27 cellular contexts compared by ENCODE assay signal in genomic region chr1:151391079-151391563, GRCh38. TPM values are rescaled to one million over a fixed set of nuclear protein-coding genes. Genes with fewer than 3 reads are reported as not detected.
DNase-seq lines count a peak whose midpoint lies in the region; ATAC-seq, FAIRE-seq and TF ChIP-seq lines count a peak whose summit lies in the region.
"Had no signal": no experiment of that assay in that cellular context is flagged by ENCODE, and none has a peak within 500 bp of the region (broad histone marks: within the 10 kb centered on the region; RNA-seq: fewer than 3 reads in every experiment).

No MANE protein-coding gene starts in this region.

- no peak for TF ChIP-seq POLR2A in HepG2 (IDR thresholded peaks at IDR 0.05; ENCODE audit: insufficient read depth in 1 of 2, low read depth in 2 of 2, low read length in 2 of 2)
- TF ChIP-seq POLR2A in right lobe of liver (IDR thresholded peaks at IDR 0.05) = no peak
- no peak for TF ChIP-seq POLR2A in suprapubic skin (IDR thresholded peaks at IDR 0.05)

- H3K27me3 ChIP-seq in liver (ENCODE audit: control insufficient read depth in 4 of 4, insufficient read depth in 4 of 4, low read length in 3 of 4) (no peaks in the 10 kb centered on the region), HepG2 (ENCODE audit: control insufficient read depth in 1 of 2, insufficient read depth in 2 of 2, low read length in 2 of 2) (no peaks in the 10 kb centered on the region), right lobe of liver (no peaks in the 10 kb centered on the region), small intestine (ENCODE audit: control insufficient read depth in 2 of 2, insufficient read depth in 2 of 2, low read length in 2 of 2) (no peaks in the 10 kb centered on the region), suprapubic skin (no peaks in the 10 kb centered on the region)
- H3K27me3 ChIP-seq: BE2C; BLaER1 treated with 17β-estradiol and CSF1 and Interleukin-3, amounts not matched to agents 10 nM and 100 nM had no signal

- H3K9ac ChIP-seq in liver (ENCODE audit: low read depth in 1 of 2, low read length in 2 of 2) (no peak overlapping the region), HepG2 (ENCODE audit: insufficient read depth, low read depth, low read length) (no peak overlapping the region)
- H3K9ac ChIP-seq: BLaER1 treated with 17β-estradiol and CSF1 and Interleukin-3, amounts not matched to agents 10 nM and 100 nM had no signal

- intact Hi-C loops in HepG2 (cut with micrococcal nuclease; ENCODE audit: unreplicated experiment) = no loop called here
- intact Hi-C loops in right lobe of liver (cut with DNase I) = no loop called here

- H3K79me2 ChIP-seq in HepG2 (ENCODE audit: insufficient read depth, low read length) = no peaks in the 10 kb centered on the region

- WGBS in liver = 29% methylated on average over 3 of the region's 3 CpGs
- WGBS in HepG2 (ENCODE audit: low lambda C conversion rate) = 5% methylated on average over 3 of the region's 3 CpGs
- WGBS in right lobe of liver (ENCODE audit: insufficient coverage, low coverage, low lambda C conversion rate, missing lambda C conversion rate) = 32% methylated on average over 3 of the region's 3 CpGs
- 30 to 61% (median 36%) methylated on average over 3 of the region's 3 CpGs for WGBS in small intestine, 3 donors
- WGBS in suprapubic skin = 86% methylated on average over 3 of the region's 3 CpGs

- in situ Hi-C loops in HepG2 (cut with HindIII; ENCODE audit: extremely low pct_ligation_motif_present, low pct_unique_long_range_greater_than_20kb) = no loop called here

- CTCF ChIA-PET in HepG2 (lab: Yijun Ruan, JAX; ENCODE audit: low intra/inter-chr PET ratio, low total read pairs) = no interaction called here

- ATAC-seq in HepG2 (no peak), right lobe of liver (peak; percentile 78 to 95 (median 88))
- ATAC-seq: A549 had no signal

- H3K4me3 ChIP-seq in liver (ENCODE audit: low read depth in 1 of 3, low read length in 3 of 3) (no peak overlapping the region), HepG2 (replicated peaks in 1 of 3; ENCODE audit: insufficient read depth in 1 of 3, low read depth in 2 of 3, low read length in 3 of 3) (no peak overlapping the region), right lobe of liver (no peak overlapping the region), small intestine (ENCODE audit: low read depth in 1 of 2, low read length in 2 of 2) (no peak overlapping the region), suprapubic skin (no peak overlapping the region)
- H3K4me3 ChIP-seq: A549; BLaER1 treated with 17β-estradiol and CSF1 and Interleukin-3, amounts not matched to agents 10 nM and 100 nM; HAP-1 had no signal

- no peak overlapping the region for H2AFZ ChIP-seq in HepG2 (ENCODE audit: low read length)

- no peaks in the 10 kb centered on the region for H3K36me3 ChIP-seq in liver (ENCODE audit: control insufficient read depth in 4 of 4, insufficient read depth in 3 of 4, low read depth in 1 of 4, low read length in 3 of 4)
- H3K36me3 ChIP-seq in HepG2 (replicated peaks in 1 of 2; ENCODE audit: control insufficient read depth in 1 of 2, insufficient read depth in 2 of 2, low read length in 2 of 2) = no peaks in the 10 kb centered on the region
- no peaks in the 10 kb centered on the region for H3K36me3 ChIP-seq in right lobe of liver
- H3K36me3 ChIP-seq in small intestine (ENCODE audit: control insufficient read depth in 2 of 2, insufficient read depth in 2 of 2, low read length in 2 of 2) = no peaks in the 10 kb centered on the region
- H3K36me3 ChIP-seq in suprapubic skin = no peaks in the 10 kb centered on the region
- H3K36me3 ChIP-seq: BE2C; BLaER1 treated with 17β-estradiol and CSF1 and Interleukin-3, amounts not matched to agents 10 nM and 100 nM; HAP-1 had no signal

- FAIRE-seq in HepG2 (lab: Jason Lieb, UNC) (no peak), small intestine (lab: Jason Lieb, UNC) (no peak)
- FAIRE-seq: A549, D721Med, GM12891, GM18507, H54 had no signal

- BruUV-seq in HepG2 (replicated peaks; lab: Mats Ljungman, UMichigan) = no TSS peak

- TF ChIP-seq RAD21 in liver (IDR thresholded peaks at IDR 0.05) (peak in 1 of 2 donors; percentile 47), HepG2 (CRISPR knock-in tag; IDR thresholded peaks at IDR 0.05) (no peak)

- no peak for TF ChIP-seq EP300 in HepG2 (IDR thresholded peaks at IDR 0.05; ENCODE audit: low read depth in 2 of 2, low read length in 2 of 2)
- no peak for TF ChIP-seq EP300 in HepG2 (CRISPR knock-in tag; IDR thresholded peaks at IDR 0.05; ENCODE audit: borderline replicate concordance)
- no peak for TF ChIP-seq EP300 in suprapubic skin (IDR thresholded peaks at IDR 0.05)

- POLR2A ChIA-PET in HepG2 (lab: Yijun Ruan, JAX) = no interaction called here

- DNase-seq in HepG2 (ENCODE audit: low spot score) = no peak
- DNase-seq in right lobe of liver = no peak
- DNase-seq in small intestine = peak; percentile 88
- DNase-seq in ureter (ENCODE audit: low spot score) = peak; percentile 3
- DNase-seq in NCI-H1092 treated with DMSO at 0.1 percent for 48 hours (lab: John Stamatoyannopoulos, UW) = no peak
- no peak for DNase-seq in suprapubic skin (ENCODE audit: low spot score in 2 of 2)
- DNase-seq in NCI-H2107 (lab: John Stamatoyannopoulos, UW) = no peak
- DNase-seq: ACHN; AML-193; BE2C; CD4-positive, alpha-beta T cell; CD8-positive, alpha-beta memory T cell; DMS 273 treated with DMSO at 0.1 percent for 48 hours; DMS79; EL; GF-D8; GOT3; HFFc6 had no signal

- H3K27ac ChIP-seq in liver (ENCODE audit: low read depth in 1 of 2, low read length in 2 of 2) (peak overlapping the region in 1 of 2 donors; percentile 3), HepG2 (ENCODE audit: extremely low read length, insufficient read depth, low read length) (no peak overlapping the region), right lobe of liver (peak overlapping the region in 2 of 3 donors; percentile 30 to 45), small intestine (ENCODE audit: low read depth in 1 of 2, low read length in 1 of 2) (peak overlapping the region in 1 of 2 donors; percentile 54), suprapubic skin (no peak overlapping the region)
- H3K27ac ChIP-seq: 22Rv1; A549; BLaER1 treated with 17β-estradiol and CSF1 and Interleukin-3, amounts not matched to agents 10 nM and 100 nM had no signal

- no peaks in the 10 kb centered on the region for H4K20me1 ChIP-seq in HepG2 (ENCODE audit: insufficient read depth, low read length)
- H4K20me1 ChIP-seq: BLaER1 treated with 17β-estradiol and CSF1 and Interleukin-3, amounts not matched to agents 10 nM and 100 nM had no signal

- H3K4me2 ChIP-seq in HepG2 (ENCODE audit: low read depth, low read length) = no peak overlapping the region
- H3K4me2 ChIP-seq: A549; BLaER1 treated with 17β-estradiol and CSF1 and Interleukin-3, amounts not matched to agents 10 nM and 100 nM had no signal

- H3K9me3 ChIP-seq in liver (ENCODE audit: control insufficient read depth in 4 of 4, low read length in 3 of 4) = no peaks in the 10 kb centered on the region
- H3K9me3 ChIP-seq in HepG2 (ENCODE audit: low read length) = no peaks in the 10 kb centered on the region
- no peaks in the 10 kb centered on the region for H3K9me3 ChIP-seq in right lobe of liver
- no peaks in the 10 kb centered on the region for H3K9me3 ChIP-seq in small intestine (ENCODE audit: control insufficient read depth, low read depth)
- no peaks in the 10 kb centered on the region for H3K9me3 ChIP-seq in suprapubic skin
- H3K9me3 ChIP-seq: BE2C, HAP-1 had no signal

- H3K4me1 ChIP-seq in liver (ENCODE audit: control insufficient read depth in 4 of 4, insufficient read depth in 4 of 4, low read length in 3 of 4) (peaks cover 0 to 6% (median 4%) of the 10 kb centered on the region in 4 donors), HepG2 (ENCODE audit: insufficient read depth, low read length) (peaks cover 6% of the 10 kb centered on the region; the same call in 1 of the 2 replicates), right lobe of liver (peaks cover 0 to 15% (median 0%) of the 10 kb centered on the region in 4 donors), small intestine (ENCODE audit: control insufficient read depth in 2 of 2, insufficient read depth in 1 of 2, low read depth in 1 of 2, low read length in 1 of 2) (no peaks in the 10 kb centered on the region), suprapubic skin (no peaks in the 10 kb centered on the region)
- H3K4me1 ChIP-seq: A549; BE2C; BLaER1 treated with 17β-estradiol and CSF1 and Interleukin-3, amounts not matched to agents 10 nM and 100 nM; HAP-1 had no signal

- TF ChIP-seq CTCF in liver (IDR thresholded peaks at IDR 0.05; ENCODE audit: low read depth, low read length, missing input control) (no peak), HepG2 (CRISPR knock-in tag; IDR thresholded peaks at IDR 0.05) (no peak), right lobe of liver (IDR thresholded peaks at IDR 0.05) (no peak), suprapubic skin (IDR thresholded peaks at IDR 0.05) (no peak)

RNA-seq across cellular contexts. Expression of gene PSMB4, which starts 8.3 kb away (rescaled TPM):
- total RNA-seq in liver (100 to 1,000 TPM; 130 to 212 TPM), HepG2 (2016; rRNA removed; fragmentation: Illumina TruSeq; extraction: Trizol) (336 and 414 TPM in 2 replicates), right lobe of liver (100 to 1,000 TPM; 125 to 174 (median 151) TPM), ureter (205 TPM), suprapubic skin (100 to 1,000 TPM; 222 to 269 (median 241) TPM)
- polyA plus RNA-seq in liver (100 to 1,000 TPM; 191 to 228 TPM), HepG2 (2011; rRNA removed) (364 and 383 TPM in 2 replicates), small intestine (100 to 1,000 TPM; 355 to 434 (median 376) TPM)
- total RNA-seq in HepG2 (2016; cell fraction: cytosol; rRNA removed; fragmentation: Illumina TruSeq; extraction: Trizol; ENCODE audit: low read depth) = 180 and 186 TPM in 2 replicates
- total RNA-seq in HepG2 (2016; cell fraction: insoluble cytoplasmic fraction; rRNA removed; fragmentation: Illumina TruSeq; extraction: Trizol) = 337 and 459 TPM in 2 replicates
- total RNA-seq in HepG2 (2016; cell fraction: membrane; rRNA removed; fragmentation: Illumina TruSeq; extraction: Trizol) = 216 and 229 TPM in 2 replicates
- 150 and 151 TPM in 2 replicates for total RNA-seq in HepG2 (2016; cell fraction: nucleus; rRNA removed; fragmentation: Illumina TruSeq; extraction: Trizol)
- polyA plus RNA-seq in HepG2 (2011; cell fraction: cytosol; rRNA removed) = 449 and 490 TPM in 2 replicates
- 275 and 307 TPM in 2 replicates for polyA plus RNA-seq in HepG2 (2011; cell fraction: nucleus; rRNA removed)
- 200 and 247 TPM in 2 replicates for polyA plus RNA-seq in HepG2 (2012)
- 167 and 178 TPM in 2 replicates for polyA plus RNA-seq in HepG2 (2016; cell fraction: cytosol; fragmentation: Illumina TruSeq; extraction: Trizol; ENCODE audit: low read depth)
- polyA plus RNA-seq in HepG2 (2016; cell fraction: insoluble cytoplasmic fraction; fragmentation: Illumina TruSeq; extraction: Trizol; ENCODE audit: low read depth) = 392 and 404 TPM in 2 replicates
- polyA plus RNA-seq in HepG2 (2016; cell fraction: membrane; fragmentation: Illumina TruSeq; extraction: Trizol; ENCODE audit: low read depth) = 186 and 200 TPM in 2 replicates
- 265 and 270 TPM in 2 replicates for polyA plus RNA-seq in HepG2 (2016; cell fraction: nucleus; fragmentation: Illumina TruSeq; extraction: Trizol; ENCODE audit: insufficient read depth, low read depth)
- 277 and 543 TPM in 2 replicates for polyA minus RNA-seq in HepG2 (2011; rRNA and poly(A)+ RNA removed; ENCODE audit: low replicate concordance)
- polyA minus RNA-seq in HepG2 (2011; cell fraction: cytosol; rRNA and poly(A)+ RNA removed) = 101 and 117 TPM in 2 replicates
- 64.9 and 71.7 TPM in 2 replicates for polyA minus RNA-seq in HepG2 (2011; cell fraction: nucleus; rRNA and poly(A)+ RNA removed)

RNA-seq across cellular contexts. Expression of gene SELENBP1, which starts 18.6 kb away (rescaled TPM):
- total RNA-seq in liver = 100 to 1,000 TPM; 152 to 387 TPM
- 100 to 1,000 TPM; 141 to 209 TPM for polyA plus RNA-seq in liver
- 29.0 and 30.2 TPM in 2 replicates for total RNA-seq in HepG2 (2016; rRNA removed; fragmentation: Illumina TruSeq; extraction: Trizol)
- 6.3 and 6.7 TPM in 2 replicates for total RNA-seq in HepG2 (2016; cell fraction: cytosol; rRNA removed; fragmentation: Illumina TruSeq; extraction: Trizol; ENCODE audit: low read depth)
- 27.8 and 30.0 TPM in 2 replicates for total RNA-seq in HepG2 (2016; cell fraction: insoluble cytoplasmic fraction; rRNA removed; fragmentation: Illumina TruSeq; extraction: Trizol)
- 9.8 and 12.1 TPM in 2 replicates for total RNA-seq in HepG2 (2016; cell fraction: membrane; rRNA removed; fragmentation: Illumina TruSeq; extraction: Trizol)
- 18.8 and 23.3 TPM in 2 replicates for total RNA-seq in HepG2 (2016; cell fraction: nucleus; rRNA removed; fragmentation: Illumina TruSeq; extraction: Trizol)
- 27.8 and 29.3 TPM in 2 replicates for polyA plus RNA-seq in HepG2 (2011; rRNA removed)
- 21.3 and 26.7 TPM in 2 replicates for polyA plus RNA-seq in HepG2 (2011; cell fraction: cytosol; rRNA removed)
- 89.4 and 101 TPM in 2 replicates for polyA plus RNA-seq in HepG2 (2011; cell fraction: nucleus; rRNA removed)
- 13.2 and 18.5 TPM in 2 replicates for polyA plus RNA-seq in HepG2 (2012)
- 6.6 and 7.1 TPM in 2 replicates for polyA plus RNA-seq in HepG2 (2016; cell fraction: cytosol; fragmentation: Illumina TruSeq; extraction: Trizol; ENCODE audit: low read depth)
- polyA plus RNA-seq in HepG2 (2016; cell fraction: insoluble cytoplasmic fraction; fragmentation: Illumina TruSeq; extraction: Trizol; ENCODE audit: low read depth) = 32.9 and 33.5 TPM in 2 replicates
- 9.9 and 10.0 TPM in 2 replicates for polyA plus RNA-seq in HepG2 (2016; cell fraction: membrane; fragmentation: Illumina TruSeq; extraction: Trizol; ENCODE audit: low read depth)
- 46.6 and 51.9 TPM in 2 replicates for polyA plus RNA-seq in HepG2 (2016; cell fraction: nucleus; fragmentation: Illumina TruSeq; extraction: Trizol; ENCODE audit: insufficient read depth, low read depth)
- 34.1 and 67.3 TPM in 2 replicates for polyA minus RNA-seq in HepG2 (2011; rRNA and poly(A)+ RNA removed; ENCODE audit: low replicate concordance)
- polyA minus RNA-seq in HepG2 (2011; cell fraction: cytosol; rRNA and poly(A)+ RNA removed) = 11.9 and 16.5 TPM in 2 replicates
- polyA minus RNA-seq in HepG2 (2011; cell fraction: nucleus; rRNA and poly(A)+ RNA removed) = 13.3 and 13.8 TPM in 2 replicates
- 100 to 1,000 TPM in 4 of 6 experiments, 10 to 100 TPM in 2; 83.4 to 423 (median 208) TPM for total RNA-seq in right lobe of liver
- polyA plus RNA-seq in small intestine = 100 to 1,000 TPM in 2 of 3 donors, 10 to 100 TPM in 1; 83.7 to 302 (median 175) TPM
- total RNA-seq in ureter = 57.1 TPM
- total RNA-seq in suprapubic skin = 10 to 100 TPM; 32.0 to 67.5 (median 48.7) TPM
- total RNA-seq: CD4-positive, alpha-beta T cell; CD8-positive, alpha-beta memory T cell had no signal
- polyA plus RNA-seq: CD8-positive, alpha-beta memory T cell had no signal

RNA-seq across cellular contexts. Expression of gene RFX5, which starts 44.1 kb away (rescaled TPM):
- 10 to 100 TPM; 15.6 to 17.5 TPM for total RNA-seq in liver
- polyA plus RNA-seq in liver = 1 to 10 TPM; 5.2 to 6.5 TPM
- total RNA-seq in HepG2 (2016; rRNA removed; fragmentation: Illumina TruSeq; extraction: Trizol) = 32.0 and 36.2 TPM in 2 replicates
- 4.1 and 4.4 TPM in 2 replicates for total RNA-seq in HepG2 (2016; cell fraction: cytosol; rRNA removed; fragmentation: Illumina TruSeq; extraction: Trizol; ENCODE audit: low read depth)
- total RNA-seq in HepG2 (2016; cell fraction: insoluble cytoplasmic fraction; rRNA removed; fragmentation: Illumina TruSeq; extraction: Trizol) = 37.2 and 39.7 TPM in 2 replicates
- total RNA-seq in HepG2 (2016; cell fraction: membrane; rRNA removed; fragmentation: Illumina TruSeq; extraction: Trizol) = 15.6 and 17.0 TPM in 2 replicates
- total RNA-seq in HepG2 (2016; cell fraction: nucleus; rRNA removed; fragmentation: Illumina TruSeq; extraction: Trizol) = 44.6 and 44.7 TPM in 2 replicates
- polyA plus RNA-seq in HepG2 (2011; rRNA removed) = 17.9 and 20.3 TPM in 2 replicates
- polyA plus RNA-seq in HepG2 (2011; cell fraction: cytosol; rRNA removed) = 7.9 and 8.2 TPM in 2 replicates
- polyA plus RNA-seq in HepG2 (2011; cell fraction: nucleus; rRNA removed) = 43.2 and 45.6 TPM in 2 replicates
- polyA plus RNA-seq in HepG2 (2012) = 11.7 and 16.5 TPM in 2 replicates
- polyA plus RNA-seq in HepG2 (2016; cell fraction: cytosol; fragmentation: Illumina TruSeq; extraction: Trizol; ENCODE audit: low read depth) = 2.7 and 2.8 TPM in 2 replicates
- 27.2 and 30.5 TPM in 2 replicates for polyA plus RNA-seq in HepG2 (2016; cell fraction: insoluble cytoplasmic fraction; fragmentation: Illumina TruSeq; extraction: Trizol; ENCODE audit: low read depth)
- 8.9 and 10.1 TPM in 2 replicates for polyA plus RNA-seq in HepG2 (2016; cell fraction: membrane; fragmentation: Illumina TruSeq; extraction: Trizol; ENCODE audit: low read depth)
- 62.2 and 65.3 TPM in 2 replicates for polyA plus RNA-seq in HepG2 (2016; cell fraction: nucleus; fragmentation: Illumina TruSeq; extraction: Trizol; ENCODE audit: insufficient read depth, low read depth)
- 33.0 and 287 TPM in 2 replicates for polyA minus RNA-seq in HepG2 (2011; rRNA and poly(A)+ RNA removed; ENCODE audit: low replicate concordance)
- 7.7 and 9.6 TPM in 2 replicates for polyA minus RNA-seq in HepG2 (2011; cell fraction: cytosol; rRNA and poly(A)+ RNA removed)
- 15.8 and 22.1 TPM in 2 replicates for polyA minus RNA-seq in HepG2 (2011; cell fraction: nucleus; rRNA and poly(A)+ RNA removed)
- 10 to 100 TPM in 5 of 6 experiments, 1 to 10 TPM in 1; 9.8 to 23.0 (median 16.8) TPM for total RNA-seq in right lobe of liver
- 10 to 100 TPM; 12.4 to 30.7 (median 21.0) TPM for polyA plus RNA-seq in small intestine
- total RNA-seq in ureter = 32.5 TPM
- total RNA-seq in suprapubic skin = 10 to 100 TPM; 18.0 to 22.1 (median 18.5) TPM

Comparison
In these comparisons a context has a peak if more than half of its experiments do, and no peak if none do; other contexts are left out.
1. H3K27ac ChIP-seq: peak in right lobe of liver (2 of 3); none in HepG2 (single experiment) and suprapubic skin (single experiment).
2. DNase-seq: peak in small intestine (single experiment) and ureter (single experiment); none in HepG2 (single experiment), right lobe of liver (0 of 3), NCI-H1092 treated with DMSO at 0.1 percent for 48 hours (single experiment), suprapubic skin (0 of 2) and NCI-H2107 (single experiment).